In genomic region chr12:14950982-14951746, GRCh38 we compare ENCODE assay signal across 1 cellular context.
TF ChIP-seq lines count a peak whose summit lies in the region.

No MANE protein-coding gene starts in this region.

TF ChIP-seq in IMR-90, 13 proteins besides CTCF, POLR2A, EP300 and RAD21:
- TF ChIP-seq CEBPB (IDR thresholded peaks at IDR 0.05; ENCODE audit: low read depth, low read length) (no peak), BHLHE40 (IDR thresholded peaks at IDR 0.05; ENCODE audit: low read depth, low read length) (no peak), USF2 (IDR thresholded peaks at IDR 0.05; ENCODE audit: low read depth, low read length) (no peak)
- TF ChIP-seq, protein P1, sequence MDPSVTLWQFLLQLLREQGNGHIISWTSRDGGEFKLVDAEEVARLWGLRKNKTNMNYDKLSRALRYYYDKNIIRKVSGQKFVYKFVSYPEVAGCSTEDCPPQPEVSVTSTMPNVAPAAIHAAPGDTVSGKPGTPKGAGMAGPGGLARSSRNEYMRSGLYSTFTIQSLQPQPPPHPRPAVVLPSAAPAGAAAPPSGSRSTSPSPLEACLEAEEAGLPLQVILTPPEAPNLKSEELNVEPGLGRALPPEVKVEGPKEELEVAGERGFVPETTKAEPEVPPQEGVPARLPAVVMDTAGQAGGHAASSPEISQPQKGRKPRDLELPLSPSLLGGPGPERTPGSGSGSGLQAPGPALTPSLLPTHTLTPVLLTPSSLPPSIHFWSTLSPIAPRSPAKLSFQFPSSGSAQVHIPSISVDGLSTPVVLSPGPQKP (IDR thresholded peaks at IDR 0.05; ENCODE audit: borderline replicate concordance, low read depth, low read length) = no peak
